ENCODE assay signal across 8 cellular contexts in the genomic region with DNA sequence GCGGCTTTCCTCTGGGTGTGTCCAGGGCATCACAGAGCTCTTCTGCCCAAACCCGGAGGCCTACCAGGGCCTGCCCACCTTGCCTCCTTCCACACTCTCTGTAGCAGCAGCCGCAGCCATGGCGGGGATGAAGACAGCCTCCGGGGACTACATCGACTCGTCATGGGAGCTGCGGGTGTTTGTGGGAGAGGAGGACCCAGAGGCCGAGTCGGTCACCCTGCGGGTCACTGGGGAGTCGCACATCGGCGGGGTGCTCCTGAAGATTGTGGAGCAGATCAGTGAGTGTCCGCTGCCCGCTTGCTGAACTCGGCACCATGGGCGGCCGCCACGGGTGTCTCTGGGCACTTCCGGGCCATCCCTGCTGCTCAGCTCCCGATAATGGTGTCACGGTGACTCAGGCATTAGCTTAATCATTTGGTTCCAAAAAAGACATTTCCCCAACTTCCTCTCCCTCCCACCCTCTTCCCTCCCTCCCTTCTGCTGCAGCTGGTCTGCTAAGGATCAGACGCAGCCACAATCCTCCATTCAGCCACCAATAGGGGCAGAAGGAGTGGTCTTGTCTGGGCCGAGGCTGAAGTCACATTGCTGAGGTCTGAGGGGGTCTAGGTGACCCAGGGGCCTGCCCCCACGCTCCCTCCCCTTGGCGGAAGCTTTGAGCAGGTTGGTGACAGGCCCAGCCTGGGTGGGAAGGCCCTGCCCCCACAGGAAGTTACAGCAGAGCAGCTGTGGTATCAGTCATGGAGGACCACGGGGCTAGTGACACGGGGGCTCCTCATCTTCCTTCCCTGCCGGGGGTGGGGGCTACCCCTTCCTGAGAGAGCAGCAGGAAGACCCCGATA. TPM values are rescaled to one million over a fixed set of nuclear protein-coding genes. Genes with fewer than 3 reads are reported as not detected.
A peak's percentile ranks its signal among the peaks of the same experiment; 100 is the strongest.
DNase-seq lines count a peak whose midpoint lies in the region; ATAC-seq and TF ChIP-seq lines count a peak whose summit lies in the region.

No MANE protein-coding gene starts in this region.

- peak overlapping the region; percentile 97 for H3K27ac Mint-ChIP-seq in stimulated activated naive CD8-positive, alpha-beta T cell treated with anti-CD3 and anti-CD28 coated beads, Interleukin-15, amount 100 ng/mL, for 72 hours

- H3K4me1 Mint-ChIP-seq in stimulated activated naive CD8-positive, alpha-beta T cell treated with anti-CD3 and anti-CD28 coated beads, Interleukin-15, amount 100 ng/mL, for 72 hours: peaks cover 85% of the 10 kb centered on the region

- DNase-seq in NK-92 treated with Interleukin-12 subunit alpha and Interleukin-12 subunit beta, amount 100 ng/mL, for 24 hours (lab: John Stamatoyannopoulos, UW): peak; percentile 88
- DNase-seq in NK-92 (lab: John Stamatoyannopoulos, UW; ENCODE audit: unreplicated experiment) (no peak), coronary artery (ENCODE audit: low spot score) (peak; percentile 85), myocyte (ENCODE audit: low read depth) (peak; percentile 86), H4 (ENCODE audit: low spot score) (no peak)
- peak; percentile 59 to 70 (median 62) for DNase-seq in activated CD4-positive, CD25-positive, alpha-beta regulatory T cell (lab: John Stamatoyannopoulos, UW)
- peak; percentile 76 to 92 for DNase-seq in stimulated activated naive CD8-positive, alpha-beta T cell treated with anti-CD3 and anti-CD28 coated beads, Interleukin-15, amount 100 ng/mL, for 72 hours

- no peaks in the 10 kb centered on the region for H3K27me3 Mint-ChIP-seq in stimulated activated naive CD8-positive, alpha-beta T cell treated with anti-CD3 and anti-CD28 coated beads, Interleukin-15, amount 100 ng/mL, for 72 hours

- ATAC-seq in HG03565 (IDR thresholded peaks at IDR 0.05; ENCODE audit: unreplicated experiment): peak; percentile 42
- ATAC-seq in stimulated activated naive CD8-positive, alpha-beta T cell treated with anti-CD3 and anti-CD28 coated beads, Interleukin-15, amount 100 ng/mL, for 72 hours: peak; percentile 88

- H3K9me3 Mint-ChIP-seq in stimulated activated naive CD8-positive, alpha-beta T cell treated with anti-CD3 and anti-CD28 coated beads, Interleukin-15, amount 100 ng/mL, for 72 hours: no peaks in the 10 kb centered on the region

- peak overlapping the region; percentile 90 to 91 for H3K4me3 Mint-ChIP-seq in stimulated activated naive CD8-positive, alpha-beta T cell treated with anti-CD3 and anti-CD28 coated beads, Interleukin-15, amount 100 ng/mL, for 72 hours

- H3K27ac ChIP-seq in coronary artery: peak overlapping the region; percentile 49 to 88

- peak overlapping the region; percentile 66 for H3K4me3 ChIP-seq in coronary artery

- TF ChIP-seq CTCF in coronary artery (IDR thresholded peaks at IDR 0.05): no peak

RNA-seq across cellular contexts. Expression of a gene that starts 0.9 kb away (rescaled TPM):
- total RNA-seq in myocyte: 6.1 and 19.4 TPM in 2 replicates
- 18.5 TPM for polyA plus RNA-seq in myocyte (2012)
- total RNA-seq in H4 (2014; rRNA removed; shearing (Covaris generic)): not detected in 2 replicates

RNA-seq across cellular contexts. Expression of a gene that starts 18.5 kb away (rescaled TPM):
- total RNA-seq in myocyte: 109 and 110 TPM in 2 replicates
- 82.7 TPM for polyA plus RNA-seq in myocyte (2012)
- 56.1 and 62.3 TPM in 2 replicates for total RNA-seq in H4 (2014; rRNA removed; shearing (Covaris generic))

RNA-seq across cellular contexts. Expression of a gene that starts 18.6 kb away (rescaled TPM):
- total RNA-seq in myocyte: 69.6 and 83.6 TPM in 2 replicates
- 64.1 TPM for polyA plus RNA-seq in myocyte (2012)
- 39.6 and 47.9 TPM in 2 replicates for total RNA-seq in H4 (2014; rRNA removed; shearing (Covaris generic))

RNA-seq across cellular contexts. Expression of a gene that starts 21.5 kb away (rescaled TPM):
- total RNA-seq in myocyte: 204 and 216 TPM in 2 replicates
- 158 TPM for polyA plus RNA-seq in myocyte (2012)
- total RNA-seq in H4 (2014; rRNA removed; shearing (Covaris generic)): 258 and 296 TPM in 2 replicates

RNA-seq across cellular contexts. Expression of a gene that starts 22.9 kb away (rescaled TPM):
- total RNA-seq in myocyte: 6.5 and 7.2 TPM in 2 replicates
- polyA plus RNA-seq in myocyte (2012): 17.9 TPM
- 2.5 and 4.5 TPM in 2 replicates for total RNA-seq in H4 (2014; rRNA removed; shearing (Covaris generic))

Comparison
In these comparisons a context has a peak if more than half of its experiments do, and no peak if none do; other contexts are left out.
1. DNase-seq: peak in NK-92 treated with Interleukin-12 subunit alpha and Interleukin-12 subunit beta, amount 100 ng/mL, for 24 hours (single experiment), activated CD4-positive, CD25-positive, alpha-beta regulatory T cell (4 of 4), coronary artery (single experiment), myocyte (single experiment) and stimulated activated naive CD8-positive, alpha-beta T cell treated with anti-CD3 and anti-CD28 coated beads, Interleukin-15, amount 100 ng/mL, for 72 hours (2 of 2); none in NK-92 (single experiment) and H4 (single experiment).